In the genomic region with DNA sequence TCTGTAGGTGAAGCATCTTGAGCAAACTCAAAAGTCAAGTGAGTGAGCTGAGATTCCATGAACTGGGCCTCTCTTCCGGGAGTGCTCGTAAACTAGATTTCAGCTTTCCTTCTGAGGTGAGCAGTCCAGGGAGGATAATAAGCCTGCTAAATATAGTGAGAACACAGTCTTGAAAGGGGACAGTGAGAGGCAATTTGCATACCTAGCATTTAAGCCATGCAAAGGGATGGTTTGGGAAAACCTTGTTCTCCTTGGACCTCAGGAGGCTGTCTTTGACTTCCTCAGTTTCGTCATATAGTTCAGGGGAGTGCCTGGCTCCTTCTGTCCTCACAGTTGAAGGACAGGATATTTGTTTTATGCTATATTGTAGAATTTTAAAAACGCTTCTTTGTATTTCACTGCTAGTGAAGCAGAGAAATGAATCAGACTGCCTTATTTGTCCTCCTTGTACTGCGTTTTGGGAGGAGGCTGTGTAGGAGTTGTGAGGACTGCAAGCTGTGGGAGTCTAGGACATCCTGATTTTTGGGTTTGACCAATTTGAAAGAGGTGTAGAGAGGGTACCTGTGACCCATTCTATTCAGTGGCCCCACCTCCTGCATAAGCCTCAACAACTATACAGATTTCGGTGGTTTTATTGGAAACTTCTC, we compare ENCODE assay signal across 9 cellular contexts. TPM values are rescaled to one million over a fixed set of nuclear protein-coding genes. Genes with fewer than 3 reads are reported as not detected.
DNase-seq lines count a peak whose midpoint lies in the region; ATAC-seq and TF ChIP-seq lines count a peak whose summit lies in the region.
"Had no signal": no experiment of that assay in that cellular context is flagged by ENCODE, and none has a peak within 500 bp of the region (broad histone marks: within the 10 kb centered on the region; RNA-seq: fewer than 3 reads in every experiment).

No MANE protein-coding gene starts in this region.

- H3K4me1 ChIP-seq in BLaER1 treated with 17β-estradiol and CSF1 and Interleukin-3, amounts not matched to agents 10 nM and 100 nM = peaks cover 52 to 60% (median 55%) of the 10 kb centered on the region in 10 experiments
- H3K4me1 ChIP-seq in mesodermal cell (ENCODE audit: control insufficient read depth, insufficient read depth, low read length, poor library complexity, severe bottlenecking) (peaks cover 53% of the 10 kb centered on the region), ovary (ENCODE audit: insufficient read depth) (peaks cover 10% of the 10 kb centered on the region)

- DNase-seq in HFFc6 (no peak), DMS79 treated with DMSO at 0.1 percent for 48 hours (lab: John Stamatoyannopoulos, UW) (no peak), SK-N-DZ (ENCODE audit: low spot score) (no peak), ovary (no peak)
- no peak for DNase-seq in activated T-helper 2 cell treated with anti-CD3 and anti-CD28 coated beads, Interferon-gamma antibody, Interleukin-2, Interleukin-4, amounts not matched to agents 10 μg/mL and 5 μg/mL and 100 μg/mL, durations not matched to agents 14 hours and 24 hours and 36 hours (ENCODE audit: low spot score)

- no peak for TF ChIP-seq EP300 in ovary (IDR thresholded peaks at IDR 0.05)

- TF ChIP-seq CTCF in HFFc6 (IDR thresholded peaks at IDR 0.05) (no peak), ovary (IDR thresholded peaks at IDR 0.05) (no peak)

- 94% methylated on average over 6 of the region's 6 CpGs for WGBS in mesodermal cell (ENCODE audit: insufficient coverage in 2 of 2), 2 experiments
- 67 to 82% (median 76%) methylated on average over 6 of the region's 6 CpGs for WGBS in ovary, 3 donors

- H3K27ac Mint-ChIP-seq in HFFc6 = peak overlapping the region; percentile 86
- H3K27ac Mint-ChIP-seq in activated T-helper 2 cell treated with anti-CD3 and anti-CD28 coated beads, Interferon-gamma antibody, Interleukin-2, Interleukin-4, amounts not matched to agents 10 μg/mL and 5 μg/mL and 100 μg/mL, durations not matched to agents 14 hours and 24 hours and 36 hours = peak overlapping the region; percentile 92

- peaks cover 50% of the 10 kb centered on the region for H3K4me1 Mint-ChIP-seq in HFFc6 (ENCODE audit: low read depth)
- peaks cover 87% of the 10 kb centered on the region for H3K4me1 Mint-ChIP-seq in activated T-helper 2 cell treated with anti-CD3 and anti-CD28 coated beads, Interferon-gamma antibody, Interleukin-2, Interleukin-4, amounts not matched to agents 10 μg/mL and 5 μg/mL and 100 μg/mL, durations not matched to agents 14 hours and 24 hours and 36 hours (ENCODE audit: low read depth)

- H3K4me3 ChIP-seq in BLaER1 treated with 17β-estradiol and CSF1 and Interleukin-3, amounts not matched to agents 10 nM and 100 nM = no peak overlapping the region
- H3K4me3 ChIP-seq in mesodermal cell (ENCODE audit: extremely low read depth, insufficient read depth, low read length, poor library complexity, severe bottlenecking) = no peak overlapping the region
- no peak overlapping the region for H3K4me3 ChIP-seq in ovary

- H3K9me3 ChIP-seq in BLaER1 treated with 17β-estradiol and CSF1 and Interleukin-3, amounts not matched to agents 10 nM and 100 nM (replicated peaks in 1 of 11) = no peaks in the 10 kb centered on the region
- H3K9me3 ChIP-seq in mesodermal cell (ENCODE audit: control insufficient read depth, low read length) = no peaks in the 10 kb centered on the region
- H3K9me3 ChIP-seq in ovary = no peaks in the 10 kb centered on the region

- no peaks in the 10 kb centered on the region for H3K36me3 Mint-ChIP-seq in HFFc6 (ENCODE audit: low read depth)
- peaks cover 13% of the 10 kb centered on the region for H3K36me3 Mint-ChIP-seq in activated T-helper 2 cell treated with anti-CD3 and anti-CD28 coated beads, Interferon-gamma antibody, Interleukin-2, Interleukin-4, amounts not matched to agents 10 μg/mL and 5 μg/mL and 100 μg/mL, durations not matched to agents 14 hours and 24 hours and 36 hours (ENCODE audit: low read depth)

- H3K4me3 Mint-ChIP-seq in HFFc6 = 0 out of 2 replicates have a peak overlapping the region, but pooled peaks have one; percentile 64
- H3K4me3 Mint-ChIP-seq in activated T-helper 2 cell treated with anti-CD3 and anti-CD28 coated beads, Interferon-gamma antibody, Interleukin-2, Interleukin-4, amounts not matched to agents 10 μg/mL and 5 μg/mL and 100 μg/mL, durations not matched to agents 14 hours and 24 hours and 36 hours (ENCODE audit: low read depth) = peak overlapping the region; percentile 20

- H3K36me3 ChIP-seq in BLaER1 treated with 17β-estradiol and CSF1 and Interleukin-3, amounts not matched to agents 10 nM and 100 nM = no peaks in the 10 kb centered on the region
- H3K36me3 ChIP-seq in mesodermal cell (ENCODE audit: control insufficient read depth, insufficient read depth, low read length) (no peaks in the 10 kb centered on the region), ovary (no peaks in the 10 kb centered on the region)

- H3K27me3 ChIP-seq in BLaER1 treated with 17β-estradiol and CSF1 and Interleukin-3, amounts not matched to agents 10 nM and 100 nM = peaks cover 0 to 17% (median 0%) of the 10 kb centered on the region in 11 experiments; a peak in 3 of 22 replicates
- H3K27me3 ChIP-seq in ovary = no peaks in the 10 kb centered on the region

- ATAC-seq in GM18502 (IDR thresholded peaks at IDR 0.05; ENCODE audit: poor library complexity, unreplicated experiment) = no peak

- no peak for TF ChIP-seq POLR2A in ovary (IDR thresholded peaks at IDR 0.05)

- peaks cover 11% of the 10 kb centered on the region; the same call in 1 of the 2 replicates for H3K27me3 Mint-ChIP-seq in HFFc6 (ENCODE audit: insufficient read depth)
- H3K27me3 Mint-ChIP-seq in activated T-helper 2 cell treated with anti-CD3 and anti-CD28 coated beads, Interferon-gamma antibody, Interleukin-2, Interleukin-4, amounts not matched to agents 10 μg/mL and 5 μg/mL and 100 μg/mL, durations not matched to agents 14 hours and 24 hours and 36 hours (ENCODE audit: low read depth) = no peaks in the 10 kb centered on the region

- no peaks in the 10 kb centered on the region for H3K9me3 Mint-ChIP-seq in HFFc6
- H3K9me3 Mint-ChIP-seq in activated T-helper 2 cell treated with anti-CD3 and anti-CD28 coated beads, Interferon-gamma antibody, Interleukin-2, Interleukin-4, amounts not matched to agents 10 μg/mL and 5 μg/mL and 100 μg/mL, durations not matched to agents 14 hours and 24 hours and 36 hours = no peaks in the 10 kb centered on the region

- H3K9ac ChIP-seq in BLaER1 treated with 17β-estradiol and CSF1 and Interleukin-3, amounts not matched to agents 10 nM and 100 nM = peak overlapping the region in 2 of 11 experiments; percentile 6 to 11; a peak in 1 of 22 replicates

- peak overlapping the region in 5 of 11 experiments; percentile 1 to 54 (median 30); a peak in 4 of 22 replicates for H3K27ac ChIP-seq in BLaER1 treated with 17β-estradiol and CSF1 and Interleukin-3, amounts not matched to agents 10 nM and 100 nM
- H3K27ac ChIP-seq in mesodermal cell (ENCODE audit: low read depth, low read length, severe bottlenecking) (peak overlapping the region; percentile 85), ovary (no peak overlapping the region)
- H3K27ac ChIP-seq: HL-60 had no signal

- intact Hi-C loops in activated T-helper 2 cell treated with anti-CD3 and anti-CD28 coated beads, Interferon-gamma antibody, Interleukin-2, Interleukin-4, amounts not matched to agents 10 μg/mL and 5 μg/mL and 100 μg/mL, durations not matched to agents 14 hours and 24 hours and 36 hours (cut with micrococcal nuclease) = loop anchor here (1.0 to 10.0 kb wide), 7 partner anchors 12 to 1601 kb away; a partner anchor contains a TSS
- intact Hi-C loops in ovary (cut with DNase I) = no loop called here

- H3K4me2 ChIP-seq in BLaER1 treated with 17β-estradiol and CSF1 and Interleukin-3, amounts not matched to agents 10 nM and 100 nM = peak overlapping the region; percentile 45 to 91 (median 84)

- peaks cover 0 to 12% (median 0%) of the 10 kb centered on the region in 11 experiments; a peak in 2 of 22 replicates for H4K20me1 ChIP-seq in BLaER1 treated with 17β-estradiol and CSF1 and Interleukin-3, amounts not matched to agents 10 nM and 100 nM

RNA-seq across cellular contexts. Expression of a gene that starts 11.7 kb away (rescaled TPM):
- under 1 TPM; 0.19 to 0.48 (median 0.36) TPM for total RNA-seq in HFFc6 (2021; fragmentation: NEBNext Ultra II Directional; extraction: Animal tissue kit (Norgen Biotek cat#: 25700))
- 20.2 and 20.3 TPM in 2 replicates for total RNA-seq in activated T-helper 2 cell treated with anti-CD3 and anti-CD28 coated beads, Interferon-gamma antibody, Interleukin-2, Interleukin-4, amounts not matched to agents 10 μg/mL and 5 μg/mL and 100 μg/mL, durations not matched to agents 14 hours and 24 hours and 36 hours
- polyA plus RNA-seq in mesodermal cell (2013, experiment 1 of 2) = 15.3 TPM
- polyA plus RNA-seq in mesodermal cell (2013, experiment 2 of 2) = 15.5 TPM
- polyA plus RNA-seq in SK-N-DZ (2014; cell fraction: cytosol; rRNA removed) = 9.1 and 12.0 TPM in 2 replicates
- 14.3 and 18.5 TPM in 2 replicates for polyA plus RNA-seq in SK-N-DZ (2014; cell fraction: nucleus; rRNA removed)
- 10 to 100 TPM; 10.5 to 64.5 (median 29.8) TPM for total RNA-seq in ovary
- 10 to 100 TPM in 1 of 2 donors, 1 to 10 TPM in 1; 2.9 to 14.9 TPM for polyA plus RNA-seq in ovary

Comparison
In these comparisons a context has a peak if more than half of its experiments do, and no peak if none do; other contexts are left out.
1. RNA of a gene that starts 11.7 kb away (total RNA-seq): 10.5 to 64.5 TPM in ovary and 20.2 to 20.3 TPM in activated T-helper 2 cell treated with anti-CD3 and anti-CD28 coated beads, Interferon-gamma antibody, Interleukin-2, Interleukin-4, amounts not matched to agents 10 μg/mL and 5 μg/mL and 100 μg/mL, durations not matched to agents 14 hours and 24 hours and 36 hours; 0.19 to 0.48 TPM in HFFc6; every median in the first group is over 4 times any median in the second.